In the genomic region with DNA sequence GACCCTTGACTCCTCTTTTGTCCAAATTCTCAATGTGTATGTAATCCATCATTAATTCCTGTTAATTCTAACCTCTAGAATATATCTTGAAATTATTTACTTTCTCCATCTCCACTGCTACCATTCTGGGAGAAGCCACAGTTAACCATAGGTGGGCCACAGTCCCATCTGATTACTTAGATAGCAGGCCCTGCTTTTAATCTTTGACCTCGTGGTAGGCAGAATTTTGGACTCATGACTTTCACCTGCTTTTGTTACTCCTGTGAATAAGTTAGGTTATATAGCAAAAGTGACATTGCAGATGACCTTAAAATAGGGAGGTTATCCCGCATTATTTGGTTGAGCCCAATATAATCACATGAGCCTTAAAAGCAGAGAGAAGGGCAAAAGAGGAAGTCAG, we compare ENCODE assay signal across 8 cellular contexts.
"Had no signal": no experiment of that assay in that cellular context is flagged by ENCODE, and none has a peak within 500 bp of the region (broad histone marks: within the 10 kb centered on the region; RNA-seq: fewer than 3 reads in every experiment).

No MANE protein-coding gene starts in this region.

- H3K27ac ChIP-seq: GM23248, HL-60 had no signal

- H3K4me1 ChIP-seq: HAP-1 had no signal

- H2AFZ ChIP-seq: GM23248 had no signal

- H3K9me3 ChIP-seq: HAP-1 had no signal

- ATAC-seq: HCT116 had no signal

- H3K9ac ChIP-seq: GM23248 had no signal

- DNase-seq: GM23248, GOT3, H7, HFFc6, KG1 had no signal

- H3K4me3 ChIP-seq: GM23248, HAP-1 had no signal

- H3K36me3 ChIP-seq: HAP-1 had no signal
